ENCODE assay signal across 1 cellular context in the genomic region with DNA sequence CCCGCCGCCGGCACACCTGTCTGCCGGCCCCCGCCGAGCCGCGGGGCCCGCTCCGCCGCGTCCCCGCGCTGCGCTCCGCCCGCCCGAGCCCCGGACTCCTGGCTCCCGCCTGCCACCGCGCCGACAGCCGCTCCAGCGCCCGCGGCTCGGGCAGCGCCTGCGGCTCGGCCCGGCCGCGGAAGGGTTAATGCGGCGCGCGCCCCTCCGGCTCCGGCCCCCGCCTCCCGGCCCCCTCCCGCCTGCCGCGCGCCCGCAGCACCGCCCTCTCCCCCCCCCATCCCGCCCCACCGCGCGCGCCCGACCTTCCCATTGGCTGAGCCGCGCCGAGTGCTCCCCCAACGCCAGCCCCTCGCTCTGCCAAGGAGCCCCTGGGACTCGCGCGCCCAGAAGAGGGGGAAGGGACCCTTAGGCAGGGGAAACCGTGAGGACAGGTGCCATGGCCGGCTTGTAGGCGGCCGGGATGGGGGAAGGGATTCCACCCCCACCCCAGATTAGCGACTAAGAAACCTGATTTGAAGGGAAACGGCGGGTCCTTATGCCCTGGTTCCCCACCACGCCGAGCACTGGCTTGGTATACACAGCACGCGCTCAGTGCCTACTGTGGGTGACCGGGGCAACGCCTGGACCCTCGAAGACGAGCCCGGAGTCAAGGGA.
TF ChIP-seq lines count a peak whose summit lies in the region.

A gene with protein sequence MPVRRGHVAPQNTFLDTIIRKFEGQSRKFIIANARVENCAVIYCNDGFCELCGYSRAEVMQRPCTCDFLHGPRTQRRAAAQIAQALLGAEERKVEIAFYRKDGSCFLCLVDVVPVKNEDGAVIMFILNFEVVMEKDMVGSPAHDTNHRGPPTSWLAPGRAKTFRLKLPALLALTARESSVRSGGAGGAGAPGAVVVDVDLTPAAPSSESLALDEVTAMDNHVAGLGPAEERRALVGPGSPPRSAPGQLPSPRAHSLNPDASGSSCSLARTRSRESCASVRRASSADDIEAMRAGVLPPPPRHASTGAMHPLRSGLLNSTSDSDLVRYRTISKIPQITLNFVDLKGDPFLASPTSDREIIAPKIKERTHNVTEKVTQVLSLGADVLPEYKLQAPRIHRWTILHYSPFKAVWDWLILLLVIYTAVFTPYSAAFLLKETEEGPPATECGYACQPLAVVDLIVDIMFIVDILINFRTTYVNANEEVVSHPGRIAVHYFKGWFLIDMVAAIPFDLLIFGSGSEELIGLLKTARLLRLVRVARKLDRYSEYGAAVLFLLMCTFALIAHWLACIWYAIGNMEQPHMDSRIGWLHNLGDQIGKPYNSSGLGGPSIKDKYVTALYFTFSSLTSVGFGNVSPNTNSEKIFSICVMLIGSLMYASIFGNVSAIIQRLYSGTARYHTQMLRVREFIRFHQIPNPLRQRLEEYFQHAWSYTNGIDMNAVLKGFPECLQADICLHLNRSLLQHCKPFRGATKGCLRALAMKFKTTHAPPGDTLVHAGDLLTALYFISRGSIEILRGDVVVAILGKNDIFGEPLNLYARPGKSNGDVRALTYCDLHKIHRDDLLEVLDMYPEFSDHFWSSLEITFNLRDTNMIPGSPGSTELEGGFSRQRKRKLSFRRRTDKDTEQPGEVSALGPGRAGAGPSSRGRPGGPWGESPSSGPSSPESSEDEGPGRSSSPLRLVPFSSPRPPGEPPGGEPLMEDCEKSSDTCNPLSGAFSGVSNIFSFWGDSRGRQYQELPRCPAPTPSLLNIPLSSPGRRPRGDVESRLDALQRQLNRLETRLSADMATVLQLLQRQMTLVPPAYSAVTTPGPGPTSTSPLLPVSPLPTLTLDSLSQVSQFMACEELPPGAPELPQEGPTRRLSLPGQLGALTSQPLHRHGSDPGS (minus strand): TSS at position 186 of the 654 bp plus-strand sequence. CDS start 408 bp downstream, outside the sequence.

TF ChIP-seq in HepG2, 621 proteins besides CTCF, POLR2A, EP300 and RAD21:
- TF ChIP-seq, protein P1, sequence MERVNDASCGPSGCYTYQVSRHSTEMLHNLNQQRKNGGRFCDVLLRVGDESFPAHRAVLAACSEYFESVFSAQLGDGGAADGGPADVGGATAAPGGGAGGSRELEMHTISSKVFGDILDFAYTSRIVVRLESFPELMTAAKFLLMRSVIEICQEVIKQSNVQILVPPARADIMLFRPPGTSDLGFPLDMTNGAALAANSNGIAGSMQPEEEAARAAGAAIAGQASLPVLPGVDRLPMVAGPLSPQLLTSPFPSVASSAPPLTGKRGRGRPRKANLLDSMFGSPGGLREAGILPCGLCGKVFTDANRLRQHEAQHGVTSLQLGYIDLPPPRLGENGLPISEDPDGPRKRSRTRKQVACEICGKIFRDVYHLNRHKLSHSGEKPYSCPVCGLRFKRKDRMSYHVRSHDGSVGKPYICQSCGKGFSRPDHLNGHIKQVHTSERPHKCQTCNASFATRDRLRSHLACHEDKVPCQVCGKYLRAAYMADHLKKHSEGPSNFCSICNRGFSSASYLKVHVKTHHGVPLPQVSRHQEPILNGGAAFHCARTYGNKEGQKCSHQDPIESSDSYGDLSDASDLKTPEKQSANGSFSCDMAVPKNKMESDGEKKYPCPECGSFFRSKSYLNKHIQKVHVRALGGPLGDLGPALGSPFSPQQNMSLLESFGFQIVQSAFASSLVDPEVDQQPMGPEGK (CRISPR knock-in tag; IDR thresholded peaks at IDR 0.05), result peak; percentile 31; the same call in 1 of the 2 replicates
- TF ChIP-seq ZNF687 (CRISPR knock-in tag; IDR thresholded peaks at IDR 0.05) (peak; percentile 40), REL (CRISPR knock-in tag; conservative IDR thresholded peaks at IDR 0.05) (no peak)
